In genomic region chr12:13603951-13604350, GRCh38 we compare ENCODE assay signal across 22 cellular contexts.
DNase-seq lines count a peak whose midpoint lies in the region; ATAC-seq and TF ChIP-seq lines count a peak whose summit lies in the region.
"Had no signal": no experiment of that assay in that cellular context is flagged by ENCODE, and none has a peak within 500 bp of the region (broad histone marks: within the 10 kb centered on the region; RNA-seq: fewer than 3 reads in every experiment).

No MANE protein-coding gene starts in this region.

- TF ChIP-seq CTCF in progenitor cell of endocrine pancreas (IDR thresholded peaks at IDR 0.05; ENCODE audit: unreplicated experiment) (peak; percentile 36), RWPE1 (conservative IDR thresholded peaks at IDR 0.05; ENCODE audit: low read depth) (no peak)

- DNase-seq in DMS 273 (lab: John Stamatoyannopoulos, UW; ENCODE audit: unreplicated experiment) (peak; percentile 1), DMS 273 treated with DMSO at 0.1 percent for 48 hours (lab: John Stamatoyannopoulos, UW) (no peak), RPMI8226 (peak; percentile 2), left kidney (ENCODE audit: low read depth, low spot score) (peak; percentile 10), progenitor cell of endocrine pancreas (ENCODE audit: low spot score, unreplicated experiment) (no peak), RWPE1 (ENCODE audit: low spot score) (no peak)
- DNase-seq in CD4-positive, alpha-beta memory T cell = no peak
- DNase-seq: CD8-positive, alpha-beta memory T cell; COR-L47; DMS153; DND-41; EL; GOT3; H7; KBM-7 had no signal

- H3K27me3 Mint-ChIP-seq in progenitor cell of endocrine pancreas = peaks cover 5% of the 10 kb centered on the region
- H3K27me3 Mint-ChIP-seq in CD4-positive, alpha-beta memory T cell = no peaks in the 10 kb centered on the region
- H3K27me3 Mint-ChIP-seq: IgD-negative memory B cell had no signal

- CTCF ChIA-PET in CD4-positive, alpha-beta memory T cell (lab: Charles Lee; ENCODE audit: partially characterized antibody) = no interaction called here
- CTCF ChIA-PET in RWPE1 (lab: Yijun Ruan, JAX) = interaction anchor here (0.6 kb wide), 1 partner anchor 1614 kb away, joined by 4 read pairs; no protein-coding TSS in a partner anchor

- POLR2A ChIA-PET in CD4-positive, alpha-beta memory T cell (lab: Charles Lee; ENCODE audit: partially characterized antibody) = no interaction called here
- POLR2A ChIA-PET in RWPE1 (lab: Yijun Ruan, JAX; ENCODE audit: low non-redundant PET) = no interaction called here

- no peak for ATAC-seq in GM18498 (IDR thresholded peaks at IDR 0.05; ENCODE audit: unreplicated experiment)
- ATAC-seq: A549, GM12878, HepG2 had no signal

- intact Hi-C loops in CD4-positive, alpha-beta memory T cell (cut with micrococcal nuclease) = no loop called here

- no peaks in the 10 kb centered on the region for H3K36me3 ChIP-seq in CD4-positive, alpha-beta memory T cell (ENCODE audit: insufficient read depth, low read length)
- H3K36me3 ChIP-seq: BLaER1 had no signal

- H3K27me3 ChIP-seq in CD4-positive, alpha-beta memory T cell (ENCODE audit: insufficient read depth, low read length) = no peaks in the 10 kb centered on the region
- H3K27me3 ChIP-seq: BLaER1 had no signal

- H3K27ac Mint-ChIP-seq in progenitor cell of endocrine pancreas = no peak overlapping the region
- no peak overlapping the region for H3K27ac Mint-ChIP-seq in CD4-positive, alpha-beta memory T cell
- H3K27ac Mint-ChIP-seq: CD8-positive, alpha-beta memory T cell; IgD-negative memory B cell had no signal

- H3K4me1 ChIP-seq in CD4-positive, alpha-beta memory T cell (ENCODE audit: insufficient read depth, low read length) = no peaks in the 10 kb centered on the region
- H3K4me1 ChIP-seq: A549 had no signal

- no peaks in the 10 kb centered on the region for H3K9me3 ChIP-seq in CD4-positive, alpha-beta memory T cell (ENCODE audit: control insufficient read depth in 1 of 2, low read length in 2 of 2)
- H3K9me3 ChIP-seq: A549, BLaER1 had no signal

- no peak overlapping the region for H3K4me3 Mint-ChIP-seq in progenitor cell of endocrine pancreas (ENCODE audit: low read depth)
- no peak overlapping the region for H3K4me3 Mint-ChIP-seq in CD4-positive, alpha-beta memory T cell
- H3K4me3 Mint-ChIP-seq: CD8-positive, alpha-beta memory T cell; IgD-negative memory B cell had no signal

- H3K4me1 Mint-ChIP-seq in progenitor cell of endocrine pancreas (ENCODE audit: low read depth) = peaks cover 1% of the 10 kb centered on the region
- H3K4me1 Mint-ChIP-seq in CD4-positive, alpha-beta memory T cell = no peaks in the 10 kb centered on the region
- H3K4me1 Mint-ChIP-seq: CD8-positive, alpha-beta memory T cell; IgD-negative memory B cell had no signal

- peaks cover 4% of the 10 kb centered on the region for H3K9me3 Mint-ChIP-seq in progenitor cell of endocrine pancreas (ENCODE audit: low read depth)
- peaks cover 0 to 3% (median 0%) of the 10 kb centered on the region in 8 donors for H3K9me3 Mint-ChIP-seq in CD4-positive, alpha-beta memory T cell
- H3K9me3 Mint-ChIP-seq: IgD-negative memory B cell had no signal

- H3K4me3 ChIP-seq in CD4-positive, alpha-beta memory T cell (ENCODE audit: low read length in 2 of 2) = no peak overlapping the region
- H3K4me3 ChIP-seq: A549, BLaER1, GM12878 had no signal

- H3K27ac ChIP-seq in CD4-positive, alpha-beta memory T cell (ENCODE audit: low read depth, low read length) = no peak overlapping the region
- no peak overlapping the region for H3K27ac ChIP-seq in RWPE1
- H3K27ac ChIP-seq: 22Rv1, A549, BLaER1 had no signal

- H3K36me3 Mint-ChIP-seq in progenitor cell of endocrine pancreas (ENCODE audit: insufficient read depth) = no peaks in the 10 kb centered on the region
- H3K36me3 Mint-ChIP-seq in CD4-positive, alpha-beta memory T cell = no peaks in the 10 kb centered on the region
- H3K36me3 Mint-ChIP-seq: CD8-positive, alpha-beta memory T cell had no signal

Comparison
In these comparisons a context has a peak if more than half of its experiments do, and no peak if none do; other contexts are left out.
1. DNase-seq: peak in DMS 273 (single experiment), RPMI8226 (single experiment) and left kidney (single experiment); none in DMS 273 treated with DMSO at 0.1 percent for 48 hours (single experiment), progenitor cell of endocrine pancreas (single experiment), CD4-positive, alpha-beta memory T cell (0 of 5) and RWPE1 (single experiment).